Comparison of ENCODE assay signal across 15 cellular contexts in the genomic region with DNA sequence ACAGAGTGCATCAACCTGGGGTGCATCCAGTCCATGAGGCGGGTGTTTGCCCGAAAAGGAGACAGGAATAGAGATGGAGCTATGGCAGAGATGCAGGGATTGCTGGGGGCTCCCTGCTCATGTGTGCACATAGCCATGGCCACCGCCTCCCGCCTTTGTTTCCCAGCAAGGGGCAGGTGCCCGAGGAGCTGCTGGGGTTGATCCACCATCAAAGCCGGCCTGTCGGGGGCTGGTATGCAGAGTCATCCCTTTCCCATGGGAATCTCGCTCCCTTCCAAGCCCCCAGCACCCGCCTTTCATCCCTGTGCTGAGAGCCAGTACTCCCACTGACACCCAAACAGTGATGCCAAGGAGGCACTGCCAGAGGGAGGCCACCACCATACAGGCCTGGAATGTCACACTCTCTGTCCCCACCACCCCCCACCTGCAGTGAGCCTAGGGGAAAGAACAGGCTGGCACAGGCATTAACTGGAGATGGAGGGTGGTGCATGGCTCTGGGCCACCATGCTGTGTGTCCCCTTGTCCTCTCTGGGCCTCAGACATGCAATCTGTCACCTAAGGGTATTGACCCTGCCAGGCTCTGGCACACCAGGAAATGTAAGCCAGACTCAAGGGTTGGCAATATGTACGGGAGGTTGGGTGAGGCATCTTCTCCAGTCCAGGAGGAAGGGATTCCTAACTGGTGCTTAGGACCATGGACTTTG.
"Had no signal": no experiment of that assay in that cellular context is flagged by ENCODE, and none has a peak within 500 bp of the region (broad histone marks: within the 10 kb centered on the region; RNA-seq: fewer than 3 reads in every experiment).

No MANE protein-coding gene starts in this region.

- H3K36me3 Mint-ChIP-seq: activated naive CD4-positive, alpha-beta T cell treated with anti-CD3 and anti-CD28 coated beads, Interleukin-2, amount 50 U/mL, for 24 hours had no signal

- H3K4me3 Mint-ChIP-seq: activated naive CD4-positive, alpha-beta T cell treated with anti-CD3 and anti-CD28 coated beads, Interleukin-2, amount 50 U/mL, for 24 hours; T-helper 1 cell treated with Interleukin-12 subunit alpha and Interleukin-12 subunit beta and Interleukin-4 antibody, amounts not matched to agents 30 μg/mL and 1 μg/mL, for 36 hours had no signal

- ATAC-seq: body of pancreas, left lobe of liver had no signal

- H3K27me3 ChIP-seq: body of pancreas, esophagus squamous epithelium, heart left ventricle had no signal

- H3K9me3 ChIP-seq: body of pancreas, esophagus squamous epithelium, heart left ventricle had no signal

- DNase-seq: activated CD4-positive, alpha-beta T cell treated with anti-CD3 and anti-CD28 coated beads, Interleukin-2, amount 50 U/mL, for 4 hours; activated effector memory CD4-positive, alpha-beta T cell treated with Interleukin-2 at 50 U/mL for 16 hours; activated T-cell treated with anti-CD3 and anti-CD28 coated beads, Interleukin-2, amount 50 U/mL, for 1 hour; body of pancreas; cerebellar nuclear complex; dermis blood vessel endothelial cell; esophagus squamous epithelium; foreskin fibroblast; heart left ventricle; mesendoderm; right cardiac atrium; stimulated activated naive CD4-positive, alpha-beta T cell treated with Interleukin-2 at 50 U/mL for 16 hours had no signal

- H3K9me3 Mint-ChIP-seq: activated naive CD4-positive, alpha-beta T cell treated with anti-CD3 and anti-CD28 coated beads, Interleukin-2, amount 50 U/mL, for 24 hours; T-helper 1 cell treated with Interleukin-12 subunit alpha and Interleukin-12 subunit beta and Interleukin-4 antibody, amounts not matched to agents 30 μg/mL and 1 μg/mL, for 36 hours had no signal

- H3K27ac Mint-ChIP-seq: T-helper 1 cell treated with Interleukin-12 subunit alpha and Interleukin-12 subunit beta and Interleukin-4 antibody, amounts not matched to agents 30 μg/mL and 1 μg/mL, for 36 hours had no signal

- H3K4me3 ChIP-seq: body of pancreas, esophagus squamous epithelium, heart left ventricle had no signal

- H3K27me3 Mint-ChIP-seq: activated naive CD4-positive, alpha-beta T cell treated with anti-CD3 and anti-CD28 coated beads, Interleukin-2, amount 50 U/mL, for 24 hours had no signal

- H3K36me3 ChIP-seq: esophagus squamous epithelium had no signal

- H3K27ac ChIP-seq: body of pancreas had no signal
